9 cellular contexts compared by ENCODE assay signal in the genomic region with DNA sequence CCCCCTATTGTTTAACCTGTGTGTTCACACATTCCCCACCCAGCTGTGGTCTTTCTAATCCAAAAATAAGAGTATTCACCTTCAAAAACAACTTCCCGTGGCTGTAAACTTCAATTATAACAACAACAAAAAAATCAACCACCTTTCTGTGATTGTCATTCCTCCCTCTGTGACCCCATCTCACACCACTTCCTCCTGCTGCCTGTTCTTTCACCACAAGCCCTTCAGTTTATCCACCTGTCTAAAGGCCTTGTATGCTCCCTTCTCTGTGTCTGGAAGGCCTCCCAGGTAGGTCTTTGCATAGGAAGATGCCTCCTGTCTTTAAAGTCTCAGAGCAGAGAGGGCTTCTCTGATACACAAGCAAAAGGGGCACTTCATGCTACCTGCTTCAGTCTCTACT.
"Had no signal": no experiment of that assay in that cellular context is flagged by ENCODE, and none has a peak within 500 bp of the region (broad histone marks: within the 10 kb centered on the region; RNA-seq: fewer than 3 reads in every experiment).

No MANE protein-coding gene starts in this region.

- H3K27me3 Mint-ChIP-seq: IgD-negative memory B cell had no signal

- H3K27ac Mint-ChIP-seq: GM23338, H9, HFFc6, IgD-negative memory B cell had no signal

- DNase-seq: H9, HFFc6, KG1 had no signal

- H3K4me3 Mint-ChIP-seq: GM23338, H9, HFFc6, IgD-negative memory B cell had no signal

- ATAC-seq: GM23338, HCT116, HepG2, K562 had no signal

- H3K4me3 ChIP-seq: GM23338, K562 had no signal

- H3K4me1 Mint-ChIP-seq: IgD-negative memory B cell had no signal

- H3K27ac ChIP-seq: HL-60 had no signal

- H3K9me3 Mint-ChIP-seq: GM23338, H9, HFFc6 had no signal

- H3K4me2 ChIP-seq: GM23338 had no signal

- H2AFZ ChIP-seq: GM23338 had no signal

- H3K36me3 Mint-ChIP-seq: IgD-negative memory B cell had no signal
